Comparison of ENCODE assay signal across 29 cellular contexts in genomic region chr1:220917101-220917500, GRCh38. TPM values are rescaled to one million over a fixed set of nuclear protein-coding genes. Genes with fewer than 3 reads are reported as not detected.
"Had no signal": no experiment of that assay in that cellular context is flagged by ENCODE, and none has a peak within 500 bp of the region (broad histone marks: within the 10 kb centered on the region; RNA-seq: fewer than 3 reads in every experiment).

No MANE protein-coding gene starts in this region.

- H3K27me3 ChIP-seq: ascending aorta had no signal

- H3K27ac ChIP-seq: ascending aorta, cardiac muscle cell had no signal

- H3K4me3 ChIP-seq: ascending aorta, cardiac muscle cell had no signal

- H3K36me3 ChIP-seq: ascending aorta, cardiac muscle cell had no signal

- H3K9me3 ChIP-seq: ascending aorta had no signal

- FAIRE-seq: bronchial epithelial cell had no signal

- DNase-seq: activated B cell treated with CpG ODN at 0.5 μM for 24 hours; activated CD4-positive, alpha-beta memory T cell treated with anti-CD3 and anti-CD28 coated beads, Interleukin-2, amount 10 ng/mL, durations not matched to agents 7 days and 5 days; activated CD4-positive, alpha-beta T cell treated with anti-CD3 and anti-CD28 coated beads for 1 hour; activated CD4-positive, alpha-beta T cell treated with anti-CD3 and anti-CD28 coated beads for 36 hours; activated CD4-positive, alpha-beta T cell treated with anti-CD3 and anti-CD28 coated beads for 48 hours; activated CD4-positive, alpha-beta T cell treated with anti-CD3 and anti-CD28 coated beads, Interleukin-2, amount 10 ng/mL, durations not matched to agents 7 days and 5 days; activated CD4-positive, alpha-beta T cell treated with anti-CD3 and anti-CD28 coated beads, Interleukin-2, amount 50 U/mL, for 48 hours; activated CD8-positive, alpha-beta memory T cell treated with anti-CD3 and anti-CD28 coated beads for 24 hours; activated CD8-positive, alpha-beta memory T cell treated with anti-CD3 and anti-CD28 coated beads, Interleukin-2, amount 10 ng/mL, durations not matched to agents 7 days and 5 days; activated CD8-positive, alpha-beta memory T cell treated with anti-CD3 and anti-CD28 coated beads, Interleukin-2, amount 50 U/mL, for 48 hours; activated CD8-positive, alpha-beta T cell treated with anti-CD3 and anti-CD28 coated beads, Interleukin-2, amount 10 ng/mL, durations not matched to agents 7 days and 5 days; activated effector memory CD4-positive, alpha-beta T cell treated with Interleukin-2 at 50 U/mL for 16 hours; activated gamma-delta T cell; activated naive CD4-positive, alpha-beta T cell treated with anti-CD3 and anti-CD28 coated beads, Interleukin-2, amount 10 ng/mL, durations not matched to agents 7 days and 5 days; activated naive CD4-positive, alpha-beta T cell treated with Interleukin-2 at 50 U/mL for 16 hours; activated naive CD8-positive, alpha-beta T cell treated with anti-CD3 and anti-CD28 coated beads, Interleukin-2, amount 10 ng/mL, durations not matched to agents 7 days and 5 days; activated naive CD8-positive, alpha-beta T cell treated with anti-CD3 and anti-CD28 coated beads, Interleukin-2, amount 50 U/mL, for 24 hours; activated T-cell treated with anti-CD3 and anti-CD28 coated beads, Interleukin-2, amount 50 U/mL, for 24 hours; activated T-cell treated with anti-CD3 and anti-CD28 coated beads, Interleukin-2, amount 50 U/mL, for 48 hours; amygdala; anterior cingulate cortex; caudate nucleus; cerebellar nuclear complex; T-helper 1 cell; T-helper 2 cell; T-helper 9 cell had no signal

- ATAC-seq: activated CD4-positive, alpha-beta T cell treated with anti-CD3 and anti-CD28 coated beads for 36 hours; activated CD8-positive, alpha-beta memory T cell treated with anti-CD3 and anti-CD28 coated beads, Interleukin-2, amount 10 ng/mL, durations not matched to agents 7 days and 5 days; activated CD8-positive, alpha-beta T cell treated with anti-CD3 and anti-CD28 coated beads, Interleukin-2, amount 10 ng/mL, durations not matched to agents 7 days and 5 days; activated naive CD8-positive, alpha-beta T cell treated with anti-CD3 and anti-CD28 coated beads, Interleukin-2, amount 50 U/mL, for 24 hours had no signal

- H3K4me1 ChIP-seq: ascending aorta had no signal

RNA-seq across cellular contexts. Expression of gene HLX, which starts 37.9 kb away (rescaled TPM):
- total RNA-seq: activated CD8-positive, alpha-beta T cell treated with anti-CD3 and anti-CD28 coated beads, Interleukin-2, amount 10 ng/mL, durations not matched to agents 7 days and 5 days had no signal
